ENCODE assay signal across 27 cellular contexts in genomic region chr1:36406440-36406839, GRCh38. TPM values are rescaled to one million over a fixed set of nuclear protein-coding genes. Genes with fewer than 3 reads are reported as not detected.
"Had no signal": no experiment of that assay in that cellular context is flagged by ENCODE, and none has a peak within 500 bp of the region (broad histone marks: within the 10 kb centered on the region; RNA-seq: fewer than 3 reads in every experiment).

No MANE protein-coding gene starts in this region.

- ATAC-seq: activated CD8-positive, alpha-beta memory T cell treated with anti-CD3 and anti-CD28 coated beads, Interleukin-2, amount 10 ng/mL, durations not matched to agents 7 days and 5 days; activated naive CD4-positive, alpha-beta T cell treated with anti-CD3 and anti-CD28 coated beads, Interleukin-2, amount 50 U/mL, for 72 hours; activated naive CD8-positive, alpha-beta T cell treated with anti-CD3 and anti-CD28 coated beads, Interleukin-2, amount 50 U/mL, for 24 hours; activated T-cell treated with anti-CD3 and anti-CD28 coated beads, Interleukin-2, amount 50 U/mL, for 72 hours; Panc1; SK-N-SH treated with all-trans-retinoic acid at 6 μM for 48 hours had no signal

- H3K4me3 Mint-ChIP-seq: activated CD8-positive, alpha-beta memory T cell treated with anti-CD3 and anti-CD28 coated beads, Interleukin-2, amount 10 ng/mL, durations not matched to agents 7 days and 5 days; activated naive CD8-positive, alpha-beta T cell treated with anti-CD3 and anti-CD28 coated beads, Interleukin-2, amount 50 U/mL, for 24 hours; activated T-cell treated with anti-CD3 and anti-CD28 coated beads, Interleukin-2, amount 50 U/mL, for 72 hours; brain; central memory CD8-positive, alpha-beta T cell had no signal

- H3K27me3 ChIP-seq: SJCRH30 had no signal

- H3K36me3 Mint-ChIP-seq: brain had no signal

- FAIRE-seq: astrocyte, TTC549 had no signal

- H3K4me3 ChIP-seq: SJCRH30 had no signal

- H3K9me3 Mint-ChIP-seq: activated naive CD4-positive, alpha-beta T cell treated with anti-CD3 and anti-CD28 coated beads, Interleukin-2, amount 50 U/mL, for 72 hours; activated naive CD8-positive, alpha-beta T cell treated with anti-CD3 and anti-CD28 coated beads, Interleukin-2, amount 50 U/mL, for 24 hours; activated T-cell treated with anti-CD3 and anti-CD28 coated beads, Interleukin-2, amount 50 U/mL, for 72 hours; brain had no signal

- H3K9me3 ChIP-seq: SJCRH30 had no signal

- H3K27me3 Mint-ChIP-seq: activated CD8-positive, alpha-beta memory T cell treated with anti-CD3 and anti-CD28 coated beads, Interleukin-2, amount 10 ng/mL, durations not matched to agents 7 days and 5 days; activated naive CD8-positive, alpha-beta T cell treated with anti-CD3 and anti-CD28 coated beads, Interleukin-2, amount 50 U/mL, for 24 hours; central memory CD8-positive, alpha-beta T cell had no signal

- H3K4me1 ChIP-seq: SJCRH30 had no signal

- H3K27ac Mint-ChIP-seq: activated CD8-positive, alpha-beta memory T cell treated with anti-CD3 and anti-CD28 coated beads, Interleukin-2, amount 10 ng/mL, durations not matched to agents 7 days and 5 days; activated naive CD4-positive, alpha-beta T cell treated with anti-CD3 and anti-CD28 coated beads, Interleukin-2, amount 50 U/mL, for 72 hours; activated naive CD8-positive, alpha-beta T cell treated with anti-CD3 and anti-CD28 coated beads, Interleukin-2, amount 50 U/mL, for 24 hours; activated T-cell treated with anti-CD3 and anti-CD28 coated beads, Interleukin-2, amount 50 U/mL, for 72 hours; brain had no signal

- H3K27ac ChIP-seq: RWPE1, SJCRH30 had no signal

- DNase-seq: activated CD4-positive, alpha-beta T cell treated with anti-CD3 and anti-CD28 coated beads for 4 hours; activated CD8-positive, alpha-beta memory T cell treated with anti-CD3 and anti-CD28 coated beads, Interleukin-2, amount 10 ng/mL, durations not matched to agents 7 days and 5 days; activated naive CD8-positive, alpha-beta T cell treated with anti-CD3 and anti-CD28 coated beads, Interleukin-2, amount 50 U/mL, for 24 hours; activated T-cell treated with anti-CD3 and anti-CD28 coated beads, Interleukin-2, amount 50 U/mL, for 72 hours; amygdala; Karpas-422; MM.1S; NCI-H1105; NCI-H1436; NCI-H1694 treated with DMSO at 0.1 percent for 48 hours; NCI-H2029 treated with DMSO at 0.1 percent for 48 hours; NCI-H510A treated with DMSO at 0.1 percent for 48 hours; NK-92 treated with Interleukin-12 subunit alpha and Interleukin-12 subunit beta, amount 100 ng/mL, for 24 hours; OCI-M1; Right ventricle myocardium superior; SJCRH30; SW 1271; T1000 had no signal

RNA-seq across cellular contexts. Expression of gene OSCP1, which starts 43.8 kb away (rescaled TPM):
- total RNA-seq: T-helper 1 cell treated with Interleukin-12 subunit alpha and Interleukin-12 subunit beta and Interleukin-4 antibody, amounts not matched to agents 30 ng/mL and 1 ng/mL, for 36 hours had no signal
